ENCODE assay signal across 1 cellular context in genomic region chr1:10736623-10737267, GRCh38.
TF ChIP-seq lines count a peak whose summit lies in the region.

No MANE protein-coding gene starts in this region.

TF ChIP-seq in GM23338, 12 proteins besides CTCF, POLR2A, EP300 and RAD21 (continued from another document):
- no peak for TF ChIP-seq ZNF462 (CRISPR knock-in tag; IDR thresholded peaks at IDR 0.05)
- TF ChIP-seq EZH2 (IDR thresholded peaks at IDR 0.05; ENCODE audit: low read depth, unreplicated experiment), result no peak
